1 cellular context compared by ENCODE assay signal in the genomic region with DNA sequence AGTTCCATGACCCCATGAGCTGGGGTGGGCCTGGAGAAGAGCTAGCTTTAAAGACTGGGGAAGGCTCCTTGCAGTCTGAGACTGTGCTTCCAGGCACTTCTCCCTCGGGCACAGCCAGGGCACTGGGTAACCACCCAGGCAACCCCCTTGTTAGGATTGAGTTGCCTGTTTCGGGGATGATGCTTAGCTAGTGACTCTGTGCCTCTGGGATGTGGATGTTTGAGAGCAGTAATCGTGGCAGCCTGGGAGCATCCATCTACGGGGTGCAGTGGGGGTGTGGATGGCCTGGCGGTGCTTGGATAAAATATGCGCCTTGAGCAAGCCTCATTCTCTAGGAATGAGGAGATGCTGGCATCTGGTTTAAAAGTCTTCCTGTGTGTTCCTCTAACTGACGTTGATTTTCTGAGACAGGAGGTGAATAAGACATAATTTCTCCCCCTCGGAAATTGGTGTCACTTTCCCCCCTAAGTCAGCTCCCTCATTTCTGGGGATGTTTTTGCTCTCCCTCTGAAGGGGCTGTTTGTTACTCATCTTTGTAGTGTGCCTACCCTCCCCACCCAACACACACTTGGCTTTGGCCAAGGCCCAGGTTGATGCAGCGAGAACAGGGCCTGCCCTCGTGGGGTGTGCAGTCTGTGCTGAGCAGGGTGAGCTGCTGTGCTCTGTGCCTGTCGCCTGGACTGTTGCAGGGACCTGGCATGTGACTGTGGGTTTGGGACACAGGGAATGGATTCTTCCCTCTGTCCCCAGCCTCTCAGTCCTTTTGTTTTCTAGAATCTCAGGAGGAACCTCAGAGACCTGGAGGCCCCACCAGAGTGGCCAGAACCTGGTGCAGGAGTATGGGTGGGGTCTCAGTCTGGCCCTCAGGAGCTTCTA.
TF ChIP-seq lines count a peak whose summit lies in the region.

No MANE protein-coding gene starts in this region.

TF ChIP-seq in IMR-90, 13 proteins besides CTCF, POLR2A, EP300 and RAD21:
- no peak for TF ChIP-seq RFX5 (IDR thresholded peaks at IDR 0.05; ENCODE audit: low read depth, low read length)
- no peak for TF ChIP-seq MAFK (IDR thresholded peaks at IDR 0.05; ENCODE audit: low read depth, low read length)
- TF ChIP-seq SMC3 (IDR thresholded peaks at IDR 0.05; ENCODE audit: low read depth, low read length) = no peak
- TF ChIP-seq BHLHE40 (IDR thresholded peaks at IDR 0.05; ENCODE audit: low read depth, low read length) = no peak
- no peak for TF ChIP-seq MXI1 (IDR thresholded peaks at IDR 0.05; ENCODE audit: borderline replicate concordance, low read depth, low read length)
- TF ChIP-seq FOS (IDR thresholded peaks at IDR 0.05; ENCODE audit: low read depth, low read length) = no peak
- no peak for TF ChIP-seq NFE2L2 (IDR thresholded peaks at IDR 0.05; ENCODE audit: low read depth, low read length)
